In the genomic region with DNA sequence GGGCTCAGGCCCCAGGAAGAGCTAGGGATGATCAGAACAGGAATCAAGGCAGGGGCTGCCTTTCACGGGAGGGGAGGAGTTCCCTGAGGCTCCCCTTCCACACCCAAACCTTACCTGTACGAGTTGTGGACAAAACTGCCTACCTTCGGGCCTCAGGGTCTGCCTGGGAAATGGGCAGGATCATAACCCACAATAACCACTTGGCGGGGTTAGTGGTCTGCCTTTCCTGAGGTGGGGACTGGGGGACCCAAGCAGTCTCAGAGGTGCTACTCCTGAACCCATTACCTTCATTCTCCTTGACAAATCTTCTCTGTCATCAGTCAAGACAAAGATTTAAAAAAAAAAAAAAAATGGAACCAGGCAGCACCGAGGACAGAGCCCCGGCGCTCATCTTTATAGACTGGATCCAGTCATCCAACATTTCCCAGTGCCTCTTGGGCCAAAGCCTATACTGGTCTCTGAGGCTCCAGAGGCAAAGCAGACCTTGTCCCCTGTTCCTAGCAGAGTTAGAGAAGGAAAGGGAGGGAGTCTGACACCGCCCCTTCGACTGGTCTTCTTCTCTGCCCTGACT, we compare ENCODE assay signal across 34 cellular contexts. TPM values are rescaled to one million over a fixed set of nuclear protein-coding genes. Genes with fewer than 3 reads are reported as not detected.
DNase-seq lines count a peak whose midpoint lies in the region; ATAC-seq, FAIRE-seq and TF ChIP-seq lines count a peak whose summit lies in the region.
"Had no signal": no experiment of that assay in that cellular context is flagged by ENCODE, and none has a peak within 500 bp of the region (broad histone marks: within the 10 kb centered on the region; RNA-seq: fewer than 3 reads in every experiment).

No MANE protein-coding gene starts in this region.

- CTCF ChIA-PET in A549 (lab: Yijun Ruan, JAX) = interaction anchor here (0.7 to 25.1 kb wide), 11 partner anchors 8 to 457 kb away, joined by 3 to 527 read pairs (median 40); partner anchors contain the start of genes ARHGEF17 and P2RY6
- CTCF ChIA-PET in Caco-2 (lab: Charles Lee) = interaction anchor here (0.8 to 1.8 kb wide), 3 partner anchors 14 to 33 kb away, joined by 3 to 4 read pairs (median 4); partner anchors contain the start of gene P2RY6
- CTCF ChIA-PET in PC-9 (lab: Charles Lee) = interaction anchor here (0.6 kb wide), 1 partner anchor 143 kb away, joined by 8 read pairs; no protein-coding TSS in a partner anchor
- CTCF ChIA-PET in endothelial cell of umbilical vein (lab: Charles Lee) = interaction anchor here (0.8 to 7.5 kb wide), 5 partner anchors 20 to 561 kb away, joined by 3 to 110 read pairs (median 4); no protein-coding TSS in a partner anchor

- intact Hi-C loops in Caco-2 (cut with micrococcal nuclease; ENCODE audit: unreplicated experiment) = no loop called here
- intact Hi-C loops in PC-9 (cut with micrococcal nuclease; ENCODE audit: unreplicated experiment) = no loop called here
- intact Hi-C loops in endothelial cell of umbilical vein (cut with micrococcal nuclease) = no loop called here

- H3K27ac Mint-ChIP-seq in Caco-2 (ENCODE audit: unreplicated experiment) = peak overlapping the region; percentile 12
- H3K27ac Mint-ChIP-seq: activated CD4-positive, alpha-beta T cell treated with anti-CD3 and anti-CD28 coated beads for 36 hours; T-helper 2 cell treated with Interferon-gamma antibody and Interleukin-4, amounts not matched to agents 5 μg/mL and 100 μg/mL, for 36 hours had no signal

- no peaks in the 10 kb centered on the region for H3K9me2 ChIP-seq in PC-9 (ENCODE audit: insufficient read depth)

- H3K36me3 ChIP-seq in Caco-2 (ENCODE audit: control insufficient read depth, insufficient read depth, low read length) (no peaks in the 10 kb centered on the region), PC-9 (ENCODE audit: low read depth) (no peaks in the 10 kb centered on the region), endothelial cell of umbilical vein (ENCODE audit: control insufficient read depth in 2 of 2, extremely low read depth in 1 of 2, insufficient read depth in 2 of 2, low read length in 2 of 2) (no peaks in the 10 kb centered on the region)
- H3K36me3 ChIP-seq: breast epithelium, left lung, Peyer's patch, prostate gland, transverse colon had no signal

- no peak overlapping the region for H3K4me3 ChIP-seq in A549
- H3K4me3 ChIP-seq in Caco-2 (ENCODE audit: low read depth, low read length) = no peak overlapping the region
- H3K4me3 ChIP-seq in PC-9 = no peak overlapping the region
- H3K4me3 ChIP-seq in endothelial cell of umbilical vein (replicated peaks in 1 of 3; ENCODE audit: insufficient read depth in 1 of 3, low read depth in 1 of 3, low read length in 3 of 3) = no peak overlapping the region
- H3K4me3 ChIP-seq: breast epithelium, left lung, Peyer's patch, prostate gland, transverse colon had no signal

- H3K27me3 ChIP-seq in Caco-2 (replicated peaks; ENCODE audit: control insufficient read depth, insufficient read depth, low read length) = no peaks in the 10 kb centered on the region
- H3K27me3 ChIP-seq in PC-9 (ENCODE audit: insufficient read depth, low read depth) = no peaks in the 10 kb centered on the region
- H3K27me3 ChIP-seq in endothelial cell of umbilical vein (ENCODE audit: control insufficient read depth in 2 of 2, insufficient read depth in 2 of 2, low read length in 2 of 2) = no peaks in the 10 kb centered on the region
- H3K27me3 ChIP-seq: breast epithelium, left lung, Peyer's patch, transverse colon had no signal

- peaks cover 47% of the 10 kb centered on the region for H3K36me3 Mint-ChIP-seq in Caco-2 (ENCODE audit: insufficient read depth, unreplicated experiment)

- H3K9me3 ChIP-seq in A549 (no peaks in the 10 kb centered on the region), Caco-2 (no peaks in the 10 kb centered on the region), PC-9 (ENCODE audit: insufficient read depth, low read depth) (no peaks in the 10 kb centered on the region), endothelial cell of umbilical vein (replicated peaks; ENCODE audit: control insufficient read depth, insufficient read depth, low read length) (no peaks in the 10 kb centered on the region)
- H3K9me3 ChIP-seq: breast epithelium, left lung, Peyer's patch, prostate gland, transverse colon had no signal

- TF ChIP-seq CTCF in A549 (IDR thresholded peaks at IDR 0.05) (no peak), Caco-2 (IDR thresholded peaks at IDR 0.05; ENCODE audit: insufficient read depth in 1 of 2, low read depth in 1 of 2, low read length in 1 of 2, severe bottlenecking in 1 of 2, unreplicated experiment in 1 of 2) (peak in 1 of 2 experiments; percentile 5), PC-9 (conservative IDR thresholded peaks at IDR 0.05) (no peak), endothelial cell of umbilical vein (IDR thresholded peaks at IDR 0.05; ENCODE audit: extremely low read depth in 1 of 2, insufficient read depth in 1 of 2, low read depth in 1 of 2, low read length in 2 of 2) (peak in 1 of 2 donors; percentile 4)

- H3K4me2 ChIP-seq in A549 (no peak overlapping the region), PC-9 (no peak overlapping the region), endothelial cell of umbilical vein (ENCODE audit: insufficient read depth, low read length) (no peak overlapping the region)

- TF ChIP-seq POLR2A in A549 (IDR thresholded peaks at IDR 0.05; ENCODE audit: low read length) (no peak), endothelial cell of umbilical vein (IDR thresholded peaks at IDR 0.05; ENCODE audit: low read depth, low read length) (no peak)

- H3K79me2 ChIP-seq in PC-9 (ENCODE audit: low read depth) = peaks cover 64% of the 10 kb centered on the region
- H3K79me2 ChIP-seq in endothelial cell of umbilical vein (ENCODE audit: control insufficient read depth, insufficient read depth, low read length) = no peaks in the 10 kb centered on the region

- no peak for DNase-seq in A549 (ENCODE audit: low read depth in 1 of 2, low spot score in 1 of 2)
- DNase-seq in Caco-2 = peak in 1 of 2 experiments; percentile 38
- DNase-seq in PC-9 = no peak
- no peak for DNase-seq in endothelial cell of umbilical vein (ENCODE audit: low read depth, low spot score)
- no peak for DNase-seq in GF-D8 (lab: John Stamatoyannopoulos, UW)
- DNase-seq in HT-29 (ENCODE audit: low spot score) = no peak
- DNase-seq in DMS 273 (lab: John Stamatoyannopoulos, UW; ENCODE audit: unreplicated experiment) = no peak
- DNase-seq in COLO829 (ENCODE audit: low spot score) = no peak
- DNase-seq: activated CD4-positive, alpha-beta T cell treated with anti-CD3 and anti-CD28 coated beads for 36 hours; activated CD8-positive, alpha-beta T cell treated with anti-CD3 and anti-CD28 coated beads, Interleukin-2, amount 10 ng/mL, durations not matched to agents 7 days and 5 days; activated naive CD4-positive, alpha-beta T cell treated with anti-CD3 and anti-CD28 coated beads, Interleukin-2, amount 50 U/mL, for 16 hours; amniotic stem cell; C1 segment of cervical spinal cord; DMS79; effector CD8-positive, alpha-beta T cell; erythroblast; glutamatergic neuron; KBM-7; left lung; NCI-H1105; NCI-H2029; NCI-H524; NK-92 treated with Interleukin-12 subunit alpha and Interleukin-12 subunit beta, amount 100 ng/mL, for 24 hours; nucleus accumbens; Peyer's patch; SHP77; stimulated activated CD4-positive, alpha-beta T cell treated with anti-CD3 and anti-CD28 coated beads, Interleukin-4, amount 100 ng/mL, for 24 hours; transverse colon had no signal

- FAIRE-seq in A549 (lab: Jason Lieb, UNC) (no peak), endothelial cell of umbilical vein (lab: Jason Lieb, UNC) (peak; percentile 53)
- FAIRE-seq: colon, G401.6 had no signal

- H2AFZ ChIP-seq in PC-9 (no peak overlapping the region), endothelial cell of umbilical vein (ENCODE audit: low read depth, low read length) (no peak overlapping the region)

- no peak for TF ChIP-seq EP300 in A549 (IDR thresholded peaks at IDR 0.05)

- ATAC-seq in A549 = no peak
- ATAC-seq: activated CD4-positive, alpha-beta T cell treated with anti-CD3 and anti-CD28 coated beads for 36 hours; activated CD8-positive, alpha-beta T cell treated with anti-CD3 and anti-CD28 coated beads, Interleukin-2, amount 10 ng/mL, durations not matched to agents 7 days and 5 days; left lung had no signal

- H3K4me1 ChIP-seq in A549 (peaks cover 36% of the 10 kb centered on the region), Caco-2 (peaks cover 74% of the 10 kb centered on the region), PC-9 (replicated peaks; ENCODE audit: insufficient read depth) (peaks cover 35% of the 10 kb centered on the region), endothelial cell of umbilical vein (ENCODE audit: control insufficient read depth, extremely low read depth, insufficient read depth, low read length) (peaks cover 17% of the 10 kb centered on the region)
- H3K4me1 ChIP-seq: breast epithelium, prostate gland had no signal

- no peaks in the 10 kb centered on the region for H3K9me1 ChIP-seq in endothelial cell of umbilical vein (replicated peaks; ENCODE audit: control insufficient read depth, extremely low read depth, insufficient read depth, low read length)

- H3K27ac ChIP-seq in A549 = peak overlapping the region in 1 of 2 experiments; percentile 90; a peak in 1 of 6 replicates
- H3K27ac ChIP-seq in PC-9 = peak overlapping the region; percentile 88; the same call in 1 of the 2 replicates
- no peak overlapping the region for H3K27ac ChIP-seq in endothelial cell of umbilical vein (ENCODE audit: insufficient read depth, low read depth, low read length)
- H3K27ac ChIP-seq: breast epithelium, prostate gland, transverse colon had no signal

- no peak overlapping the region for H3K9ac ChIP-seq in endothelial cell of umbilical vein (replicated peaks; ENCODE audit: extremely low read depth, insufficient read depth, low read length)

- dilution Hi-C loops in endothelial cell of umbilical vein (cut with MboI; ENCODE audit: extremely low pct_ligation_motif_present, low sequenced_read_pairs) = no loop called here

- peaks cover 41% of the 10 kb centered on the region for H3F3A ChIP-seq in PC-9 (ENCODE audit: insufficient read depth, low read depth)

- H3K9me3 Mint-ChIP-seq in Caco-2 (ENCODE audit: unreplicated experiment) = no peaks in the 10 kb centered on the region
- H3K9me3 Mint-ChIP-seq: T-helper 2 cell treated with Interferon-gamma antibody and Interleukin-4, amounts not matched to agents 5 μg/mL and 100 μg/mL, for 36 hours had no signal

- H3K4me1 Mint-ChIP-seq in Caco-2 (ENCODE audit: low read depth, unreplicated experiment) = peaks cover 46% of the 10 kb centered on the region

- no peak for TF ChIP-seq RAD21 in A549 (conservative IDR thresholded peaks at IDR 0.05 in 1 of 2, IDR thresholded peaks at IDR 0.05 in 1 of 2)

- H4K20me1 ChIP-seq in PC-9 (ENCODE audit: insufficient read depth) = 0 out of 2 replicates have a peak, but pooled peaks cover 11% of the 10 kb centered on the region
- no peaks in the 10 kb centered on the region for H4K20me1 ChIP-seq in endothelial cell of umbilical vein (replicated peaks; ENCODE audit: control insufficient read depth, extremely low read depth, insufficient read depth, low read length)

- BruUV-seq in Caco-2 (replicated peaks; lab: Mats Ljungman, UMichigan) (no TSS peak), PC-9 (replicated peaks; lab: Mats Ljungman, UMichigan) (no TSS peak), endothelial cell of umbilical vein (replicated peaks; lab: Mats Ljungman, UMichigan) (no TSS peak)

- 94% methylated on average over 9 of the region's 9 CpGs for WGBS in A549 (ENCODE audit: missing lambda C conversion rate)

- POLR2A ChIA-PET in A549 (lab: Yijun Ruan, JAX) (no interaction called here), Caco-2 (lab: Charles Lee) (no interaction called here), PC-9 (lab: Charles Lee; ENCODE audit: unreplicated experiment) (interaction anchor here (0.5 kb wide), 1 partner anchor 12 kb away, joined by 6 read pairs; no protein-coding TSS in a partner anchor), endothelial cell of umbilical vein (lab: Charles Lee) (no interaction called here)

- H3K27me3 Mint-ChIP-seq in Caco-2 (ENCODE audit: insufficient read depth, unreplicated experiment) = no peaks in the 10 kb centered on the region
- H3K27me3 Mint-ChIP-seq: activated CD4-positive, alpha-beta T cell treated with anti-CD3 and anti-CD28 coated beads for 36 hours had no signal

- H3K4me3 Mint-ChIP-seq in Caco-2 (ENCODE audit: unreplicated experiment) = no peak overlapping the region
- H3K4me3 Mint-ChIP-seq: activated CD4-positive, alpha-beta T cell treated with anti-CD3 and anti-CD28 coated beads for 36 hours; activated CD8-positive, alpha-beta T cell treated with anti-CD3 and anti-CD28 coated beads, Interleukin-2, amount 10 ng/mL, durations not matched to agents 7 days and 5 days; T-helper 2 cell treated with Interferon-gamma antibody and Interleukin-4, amounts not matched to agents 5 μg/mL and 100 μg/mL, for 36 hours had no signal

RNA-seq across cellular contexts. Expression of gene P2RY6, which starts 14.2 kb away (rescaled TPM):
- polyA plus RNA-seq in A549 (2011; rRNA removed) (6.8 and 8.4 TPM in 2 replicates), A549 (2017; fragmentation: RNase III; extraction: RNeasy Plus Mini Kit Qiagen cat#74134 plus additional on column Dnase treatment) (8.8 to 11.2 TPM (median 9.1 TPM) in 3 replicates), endothelial cell of umbilical vein (0.47 and 0.54 TPM in 2 replicates)
- polyA plus RNA-seq in A549 (2012; cell fraction: cytosol; rRNA removed) = 37.8 and 59.4 TPM in 2 replicates
- polyA plus RNA-seq in A549 (2012; cell fraction: nucleus; rRNA removed) = 64.4 and 119 TPM in 2 replicates
- 7.6 and 11.6 TPM in 2 replicates for polyA minus RNA-seq in A549 (2011; rRNA and poly(A)+ RNA removed)
- total RNA-seq in Caco-2 (2022) (48.4 and 55.7 TPM in 2 replicates), PC-9 (2021) (29.7 and 34.7 TPM in 2 replicates), endothelial cell of umbilical vein (0.30 TPM in 1 of 2 replicates, not detected in the other)
- 0.34 and 0.40 TPM in 2 replicates for polyA plus RNA-seq in endothelial cell of umbilical vein (2011; cell fraction: cytosol; rRNA removed)
- polyA plus RNA-seq in endothelial cell of umbilical vein (2011; cell fraction: nucleus; rRNA removed) = 0.08 and 0.26 TPM in 2 replicates
- 0.27 and 0.31 TPM in 2 replicates for polyA plus RNA-seq in endothelial cell of umbilical vein (2012)
- 0.13 and 0.24 TPM in 2 replicates for polyA minus RNA-seq in endothelial cell of umbilical vein
- 3.1 TPM for polyA minus RNA-seq in endothelial cell of umbilical vein (2011; cell fraction: cytosol; rRNA and poly(A)+ RNA removed)
- polyA minus RNA-seq in endothelial cell of umbilical vein (2011; cell fraction: nucleus; rRNA and poly(A)+ RNA removed) = 0.63 TPM in 1 of 2 replicates, not detected in the other
- total RNA-seq in HT-29 (2014; rRNA removed; shearing (Covaris generic)) = not detected in 2 replicates
- total RNA-seq: activated CD4-positive, alpha-beta T cell treated with anti-CD3 and anti-CD28 coated beads for 36 hours; activated CD8-positive, alpha-beta T cell treated with anti-CD3 and anti-CD28 coated beads, Interleukin-2, amount 10 ng/mL, durations not matched to agents 7 days and 5 days; MCF 10A had no signal

RNA-seq across cellular contexts. Expression of gene ARHGEF17, which starts 21.8 kb away (rescaled TPM):
- polyA plus RNA-seq in A549 (2011; rRNA removed) = 7.0 and 11.0 TPM in 2 replicates
- polyA plus RNA-seq in A549 (2012; cell fraction: cytosol; rRNA removed) = 15.3 and 21.1 TPM in 2 replicates
- 105 and 156 TPM in 2 replicates for polyA plus RNA-seq in A549 (2012; cell fraction: nucleus; rRNA removed)
- polyA plus RNA-seq in A549 (2017; fragmentation: RNase III; extraction: RNeasy Plus Mini Kit Qiagen cat#74134 plus additional on column Dnase treatment) = 16.2 to 19.2 TPM (median 16.9 TPM) in 3 replicates
- 12.0 and 17.3 TPM in 2 replicates for polyA minus RNA-seq in A549 (2011; rRNA and poly(A)+ RNA removed)
- total RNA-seq in Caco-2 (2022) = 77.9 and 78.1 TPM in 2 replicates
- total RNA-seq in PC-9 (2021) = 56.9 and 62.1 TPM in 2 replicates
- total RNA-seq in endothelial cell of umbilical vein = 80.6 and 89.9 TPM in 2 replicates
- polyA plus RNA-seq in endothelial cell of umbilical vein = 74.9 and 94.3 TPM in 2 replicates
- polyA plus RNA-seq in endothelial cell of umbilical vein (2011; cell fraction: cytosol; rRNA removed) = 26.1 and 38.1 TPM in 2 replicates
- polyA plus RNA-seq in endothelial cell of umbilical vein (2011; cell fraction: nucleus; rRNA removed) = 278 and 342 TPM in 2 replicates
- polyA plus RNA-seq in endothelial cell of umbilical vein (2012) = 32.1 and 52.1 TPM in 2 replicates
- polyA minus RNA-seq in endothelial cell of umbilical vein = 123 and 158 TPM in 2 replicates
- polyA minus RNA-seq in endothelial cell of umbilical vein (2011; cell fraction: cytosol; rRNA and poly(A)+ RNA removed) = 22.0 TPM
- 126 and 169 TPM in 2 replicates for polyA minus RNA-seq in endothelial cell of umbilical vein (2011; cell fraction: nucleus; rRNA and poly(A)+ RNA removed)
- total RNA-seq in HT-29 (2014; rRNA removed; shearing (Covaris generic)) = 31.9 and 33.1 TPM in 2 replicates

Comparison
In these comparisons a context has a peak if more than half of its experiments do, and no peak if none do; other contexts are left out.
1. RNA of gene P2RY6, which starts 14.2 kb away (total RNA-seq): 48.4 to 55.7 TPM in Caco-2 and 29.7 to 34.7 TPM in PC-9; 0.30 TPM in endothelial cell of umbilical vein and not detected in HT-29; every median in the first group is over 10 times any median in the second.